In the genomic region with DNA sequence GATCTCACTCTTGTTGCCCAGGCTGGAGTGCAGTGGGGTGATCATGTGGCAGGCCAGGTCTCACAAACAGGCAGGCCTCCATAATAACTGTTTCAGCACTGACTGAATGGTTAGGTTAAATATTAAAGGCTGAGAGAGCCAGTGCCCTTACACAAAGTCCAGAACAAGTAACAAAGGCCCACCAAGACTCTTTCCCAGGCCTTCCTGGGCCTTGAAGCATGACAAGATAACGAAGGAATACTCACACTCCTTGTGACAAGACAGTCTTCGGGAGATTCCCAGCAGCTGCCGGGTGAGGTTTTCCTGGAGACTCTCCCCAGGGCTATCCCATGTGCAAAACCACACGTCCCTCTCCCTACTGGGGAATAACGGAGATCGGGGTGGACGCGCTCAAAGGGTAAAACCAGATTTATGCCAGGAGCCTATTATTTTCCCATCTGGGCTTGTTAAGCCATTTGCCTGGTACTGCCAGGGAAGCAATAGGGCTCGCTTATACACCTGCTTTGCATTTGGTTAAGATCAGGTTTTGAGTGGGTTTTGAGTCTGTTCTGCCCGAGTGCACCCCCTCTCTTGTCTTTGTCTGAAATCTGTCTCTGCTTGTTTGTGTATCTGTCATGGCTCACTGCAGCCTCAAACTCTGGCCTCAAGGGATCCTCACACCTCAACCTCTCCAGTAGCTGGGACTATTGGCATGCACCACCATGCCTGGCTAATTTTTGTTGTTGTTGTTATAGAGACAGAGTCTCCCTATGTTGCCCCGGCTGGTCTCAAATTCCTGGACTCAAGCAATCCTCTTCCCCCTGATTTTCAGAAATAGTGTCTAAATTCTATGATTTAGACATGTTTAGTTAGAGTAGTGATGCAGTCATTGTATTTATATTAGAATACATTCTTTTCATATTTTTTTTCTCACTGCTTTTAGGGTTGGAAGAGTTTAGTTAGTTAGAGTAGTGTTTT, we compare ENCODE assay signal across 1 cellular context.
TF ChIP-seq lines count a peak whose summit lies in the region.

No MANE protein-coding gene starts in this region.

TF ChIP-seq in HepG2, 621 proteins besides CTCF, POLR2A, EP300 and RAD21 (continued from another document and continues in another):
- TF ChIP-seq, protein P1, sequence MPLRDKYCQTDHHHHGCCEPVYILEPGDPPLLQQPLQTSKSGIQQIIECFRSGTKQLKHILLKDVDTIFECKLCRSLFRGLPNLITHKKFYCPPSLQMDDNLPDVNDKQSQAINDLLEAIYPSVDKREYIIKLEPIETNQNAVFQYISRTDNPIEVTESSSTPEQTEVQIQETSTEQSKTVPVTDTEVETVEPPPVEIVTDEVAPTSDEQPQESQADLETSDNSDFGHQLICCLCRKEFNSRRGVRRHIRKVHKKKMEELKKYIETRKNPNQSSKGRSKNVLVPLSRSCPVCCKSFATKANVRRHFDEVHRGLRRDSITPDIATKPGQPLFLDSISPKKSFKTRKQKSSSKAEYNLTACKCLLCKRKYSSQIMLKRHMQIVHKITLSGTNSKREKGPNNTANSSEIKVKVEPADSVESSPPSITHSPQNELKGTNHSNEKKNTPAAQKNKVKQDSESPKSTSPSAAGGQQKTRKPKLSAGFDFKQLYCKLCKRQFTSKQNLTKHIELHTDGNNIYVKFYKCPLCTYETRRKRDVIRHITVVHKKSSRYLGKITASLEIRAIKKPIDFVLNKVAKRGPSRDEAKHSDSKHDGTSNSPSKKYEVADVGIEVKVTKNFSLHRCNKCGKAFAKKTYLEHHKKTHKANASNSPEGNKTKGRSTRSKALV (CRISPR knock-in tag; IDR thresholded peaks at IDR 0.05), result peak; percentile 90; the same call in 1 of the 2 replicates
- TF ChIP-seq ZMAT3 (CRISPR knock-in tag; conservative IDR thresholded peaks at IDR 0.05) (peak; percentile 87), MATR3 (CRISPR knock-in tag; IDR thresholded peaks at IDR 0.05) (no peak), ZSCAN20 (CRISPR knock-in tag; IDR thresholded peaks at IDR 0.05; ENCODE audit: borderline replicate concordance) (0 out of 2 replicates have a peak, but pooled peaks have one; percentile 70), RFXAP (CRISPR knock-in tag; IDR thresholded peaks at IDR 0.05; ENCODE audit: borderline replicate concordance) (peak; percentile 81; the same call in 1 of the 2 replicates), SRY (CRISPR knock-in tag; IDR thresholded peaks at IDR 0.05) (peak; percentile 67; the same call in 1 of the 2 replicates), ZNF598 (CRISPR knock-in tag; IDR thresholded peaks at IDR 0.05; ENCODE audit: borderline replicate concordance) (peak; percentile 58; the same call in 1 of the 2 replicates), ZNF12 (CRISPR knock-in tag; IDR thresholded peaks at IDR 0.05) (peak; percentile 76), ZIK1 (CRISPR knock-in tag; IDR thresholded peaks at IDR 0.05; ENCODE audit: borderline replicate concordance, low read depth) (peak; percentile 65; the same call in 1 of the 2 replicates), REL (CRISPR knock-in tag; conservative IDR thresholded peaks at IDR 0.05) (no peak), ZNF232 (CRISPR knock-in tag; IDR thresholded peaks at IDR 0.05; ENCODE audit: borderline replicate concordance) (peak; percentile 79), THAP11 (CRISPR knock-in tag; IDR thresholded peaks at IDR 0.05) (peak; percentile 50), NR2C2 (CRISPR knock-in tag; IDR thresholded peaks at IDR 0.05; ENCODE audit: borderline replicate concordance) (no peak), GABPA (IDR thresholded peaks at IDR 0.05; ENCODE audit: low read depth, low read length) (no peak), GABPA (CRISPR knock-in tag; IDR thresholded peaks at IDR 0.05; ENCODE audit: low read depth) (0 out of 2 replicates have a peak, but pooled peaks have one; percentile 44), NONO (IDR thresholded peaks at IDR 0.05) (no peak), NONO (CRISPR knock-in tag; conservative IDR thresholded peaks at IDR 0.05) (peak; percentile 61), ZNF879 (CRISPR knock-in tag; IDR thresholded peaks at IDR 0.05) (peak; percentile 55; the same call in 1 of the 2 replicates), SPEN (CRISPR knock-in tag; IDR thresholded peaks at IDR 0.05; ENCODE audit: low read depth) (peak; percentile 82), POLR2AphosphoS5 (IDR thresholded peaks at IDR 0.05; ENCODE audit: low read depth, low read length) (peak; percentile 87), SNAPC2 (CRISPR knock-in tag; IDR thresholded peaks at IDR 0.05) (peak; percentile 79; the same call in 1 of the 2 replicates), ZNF788 (CRISPR knock-in tag; IDR thresholded peaks at IDR 0.05; ENCODE audit: borderline replicate concordance) (peak; percentile 86; the same call in 1 of the 2 replicates)
- TF ChIP-seq, protein P2, sequence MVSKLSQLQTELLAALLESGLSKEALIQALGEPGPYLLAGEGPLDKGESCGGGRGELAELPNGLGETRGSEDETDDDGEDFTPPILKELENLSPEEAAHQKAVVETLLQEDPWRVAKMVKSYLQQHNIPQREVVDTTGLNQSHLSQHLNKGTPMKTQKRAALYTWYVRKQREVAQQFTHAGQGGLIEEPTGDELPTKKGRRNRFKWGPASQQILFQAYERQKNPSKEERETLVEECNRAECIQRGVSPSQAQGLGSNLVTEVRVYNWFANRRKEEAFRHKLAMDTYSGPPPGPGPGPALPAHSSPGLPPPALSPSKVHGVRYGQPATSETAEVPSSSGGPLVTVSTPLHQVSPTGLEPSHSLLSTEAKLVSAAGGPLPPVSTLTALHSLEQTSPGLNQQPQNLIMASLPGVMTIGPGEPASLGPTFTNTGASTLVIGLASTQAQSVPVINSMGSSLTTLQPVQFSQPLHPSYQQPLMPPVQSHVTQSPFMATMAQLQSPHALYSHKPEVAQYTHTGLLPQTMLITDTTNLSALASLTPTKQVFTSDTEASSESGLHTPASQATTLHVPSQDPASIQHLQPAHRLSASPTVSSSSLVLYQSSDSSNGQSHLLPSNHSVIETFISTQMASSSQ (IDR thresholded peaks at IDR 0.05; ENCODE audit: low read depth), result peak; percentile 65
- TF ChIP-seq, protein P2 (CRISPR knock-in tag; IDR thresholded peaks at IDR 0.05; ENCODE audit: borderline replicate concordance), result peak; percentile 27; the same call in 1 of the 2 replicates
- TF ChIP-seq, protein P3, sequence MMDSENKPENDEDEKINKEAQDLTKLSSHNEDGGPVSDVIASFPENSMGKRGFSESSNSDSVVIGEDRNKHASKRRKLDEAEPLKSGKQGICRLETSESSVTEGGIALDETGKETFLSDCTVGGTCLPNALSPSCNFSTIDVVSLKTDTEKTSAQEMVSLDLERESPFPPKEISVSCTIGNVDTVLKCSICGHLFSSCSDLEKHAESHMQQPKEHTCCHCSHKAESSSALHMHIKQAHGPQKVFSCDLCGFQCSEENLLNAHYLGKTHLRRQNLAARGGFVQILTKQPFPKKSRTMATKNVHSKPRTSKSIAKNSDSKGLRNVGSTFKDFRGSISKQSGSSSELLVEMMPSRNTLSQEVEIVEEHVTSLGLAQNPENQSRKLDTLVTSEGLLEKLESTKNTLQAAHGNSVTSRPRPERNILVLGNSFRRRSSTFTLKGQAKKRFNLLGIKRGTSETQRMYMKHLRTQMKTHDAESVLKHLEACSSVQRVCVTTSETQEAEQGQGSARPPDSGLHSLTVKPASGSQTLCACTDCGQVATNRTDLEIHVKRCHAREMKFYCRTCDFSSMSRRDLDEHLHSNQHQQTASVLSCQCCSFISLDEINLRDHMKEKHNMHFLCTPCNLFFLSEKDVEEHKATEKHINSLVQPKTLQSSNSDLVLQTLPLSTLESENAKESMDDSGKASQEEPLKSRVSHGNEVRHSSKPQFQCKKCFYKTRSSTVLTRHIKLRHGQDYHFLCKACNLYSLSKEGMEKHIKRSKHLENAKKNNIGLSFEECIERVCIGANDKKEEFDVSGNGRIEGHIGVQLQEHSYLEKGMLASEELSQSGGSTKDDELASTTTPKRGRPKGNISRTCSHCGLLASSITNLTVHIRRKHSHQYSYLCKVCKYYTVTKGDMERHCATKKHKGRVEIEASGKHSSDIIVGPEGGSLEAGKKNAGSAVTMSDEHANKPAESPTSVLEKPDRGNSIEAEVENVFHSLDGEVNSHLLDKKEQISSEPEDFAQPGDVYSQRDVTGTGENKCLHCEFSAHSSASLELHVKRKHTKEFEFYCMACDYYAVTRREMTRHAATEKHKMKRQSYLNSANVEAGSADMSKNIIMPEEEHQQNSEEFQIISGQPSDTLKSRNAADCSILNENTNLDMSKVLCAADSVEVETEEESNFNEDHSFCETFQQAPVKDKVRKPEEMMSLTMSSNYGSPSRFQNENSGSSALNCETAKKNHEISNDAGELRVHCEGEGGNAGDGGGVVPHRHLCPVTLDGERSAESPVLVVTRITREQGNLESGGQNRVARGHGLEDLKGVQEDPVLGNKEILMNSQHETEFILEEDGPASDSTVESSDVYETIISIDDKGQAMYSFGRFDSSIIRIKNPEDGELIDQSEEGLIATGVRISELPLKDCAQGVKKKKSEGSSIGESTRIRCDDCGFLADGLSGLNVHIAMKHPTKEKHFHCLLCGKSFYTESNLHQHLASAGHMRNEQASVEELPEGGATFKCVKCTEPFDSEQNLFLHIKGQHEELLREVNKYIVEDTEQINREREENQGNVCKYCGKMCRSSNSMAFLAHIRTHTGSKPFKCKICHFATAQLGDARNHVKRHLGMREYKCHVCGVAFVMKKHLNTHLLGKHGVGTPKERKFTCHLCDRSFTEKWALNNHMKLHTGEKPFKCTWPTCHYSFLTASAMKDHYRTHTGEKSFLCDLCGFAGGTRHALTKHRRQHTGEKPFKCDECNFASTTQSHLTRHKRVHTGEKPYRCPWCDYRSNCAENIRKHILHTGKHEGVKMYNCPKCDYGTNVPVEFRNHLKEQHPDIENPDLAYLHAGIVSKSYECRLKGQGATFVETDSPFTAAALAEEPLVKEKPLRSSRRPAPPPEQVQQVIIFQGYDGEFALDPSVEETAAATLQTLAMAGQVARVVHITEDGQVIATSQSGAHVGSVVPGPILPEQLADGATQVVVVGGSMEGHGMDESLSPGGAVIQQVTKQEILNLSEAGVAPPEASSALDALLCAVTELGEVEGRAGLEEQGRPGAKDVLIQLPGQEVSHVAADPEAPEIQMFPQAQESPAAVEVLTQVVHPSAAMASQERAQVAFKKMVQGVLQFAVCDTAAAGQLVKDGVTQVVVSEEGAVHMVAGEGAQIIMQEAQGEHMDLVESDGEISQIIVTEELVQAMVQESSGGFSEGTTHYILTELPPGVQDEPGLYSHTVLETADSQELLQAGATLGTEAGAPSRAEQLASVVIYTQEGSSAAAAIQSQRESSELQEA (CRISPR knock-in tag; IDR thresholded peaks at IDR 0.05; ENCODE audit: not compliant biosample characterization), result peak; percentile 57
- TF ChIP-seq, protein P4, sequence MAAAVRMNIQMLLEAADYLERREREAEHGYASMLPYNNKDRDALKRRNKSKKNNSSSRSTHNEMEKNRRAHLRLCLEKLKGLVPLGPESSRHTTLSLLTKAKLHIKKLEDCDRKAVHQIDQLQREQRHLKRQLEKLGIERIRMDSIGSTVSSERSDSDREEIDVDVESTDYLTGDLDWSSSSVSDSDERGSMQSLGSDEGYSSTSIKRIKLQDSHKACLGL (CRISPR knock-in tag; IDR thresholded peaks at IDR 0.05), result no peak
- TF ChIP-seq, protein P5, sequence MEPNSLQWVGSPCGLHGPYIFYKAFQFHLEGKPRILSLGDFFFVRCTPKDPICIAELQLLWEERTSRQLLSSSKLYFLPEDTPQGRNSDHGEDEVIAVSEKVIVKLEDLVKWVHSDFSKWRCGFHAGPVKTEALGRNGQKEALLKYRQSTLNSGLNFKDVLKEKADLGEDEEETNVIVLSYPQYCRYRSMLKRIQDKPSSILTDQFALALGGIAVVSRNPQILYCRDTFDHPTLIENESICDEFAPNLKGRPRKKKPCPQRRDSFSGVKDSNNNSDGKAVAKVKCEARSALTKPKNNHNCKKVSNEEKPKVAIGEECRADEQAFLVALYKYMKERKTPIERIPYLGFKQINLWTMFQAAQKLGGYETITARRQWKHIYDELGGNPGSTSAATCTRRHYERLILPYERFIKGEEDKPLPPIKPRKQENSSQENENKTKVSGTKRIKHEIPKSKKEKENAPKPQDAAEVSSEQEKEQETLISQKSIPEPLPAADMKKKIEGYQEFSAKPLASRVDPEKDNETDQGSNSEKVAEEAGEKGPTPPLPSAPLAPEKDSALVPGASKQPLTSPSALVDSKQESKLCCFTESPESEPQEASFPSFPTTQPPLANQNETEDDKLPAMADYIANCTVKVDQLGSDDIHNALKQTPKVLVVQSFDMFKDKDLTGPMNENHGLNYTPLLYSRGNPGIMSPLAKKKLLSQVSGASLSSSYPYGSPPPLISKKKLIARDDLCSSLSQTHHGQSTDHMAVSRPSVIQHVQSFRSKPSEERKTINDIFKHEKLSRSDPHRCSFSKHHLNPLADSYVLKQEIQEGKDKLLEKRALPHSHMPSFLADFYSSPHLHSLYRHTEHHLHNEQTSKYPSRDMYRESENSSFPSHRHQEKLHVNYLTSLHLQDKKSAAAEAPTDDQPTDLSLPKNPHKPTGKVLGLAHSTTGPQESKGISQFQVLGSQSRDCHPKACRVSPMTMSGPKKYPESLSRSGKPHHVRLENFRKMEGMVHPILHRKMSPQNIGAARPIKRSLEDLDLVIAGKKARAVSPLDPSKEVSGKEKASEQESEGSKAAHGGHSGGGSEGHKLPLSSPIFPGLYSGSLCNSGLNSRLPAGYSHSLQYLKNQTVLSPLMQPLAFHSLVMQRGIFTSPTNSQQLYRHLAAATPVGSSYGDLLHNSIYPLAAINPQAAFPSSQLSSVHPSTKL (CRISPR knock-in tag; IDR thresholded peaks at IDR 0.05), result peak; percentile 52; the same call in 1 of the 2 replicates
- TF ChIP-seq, protein P6, sequence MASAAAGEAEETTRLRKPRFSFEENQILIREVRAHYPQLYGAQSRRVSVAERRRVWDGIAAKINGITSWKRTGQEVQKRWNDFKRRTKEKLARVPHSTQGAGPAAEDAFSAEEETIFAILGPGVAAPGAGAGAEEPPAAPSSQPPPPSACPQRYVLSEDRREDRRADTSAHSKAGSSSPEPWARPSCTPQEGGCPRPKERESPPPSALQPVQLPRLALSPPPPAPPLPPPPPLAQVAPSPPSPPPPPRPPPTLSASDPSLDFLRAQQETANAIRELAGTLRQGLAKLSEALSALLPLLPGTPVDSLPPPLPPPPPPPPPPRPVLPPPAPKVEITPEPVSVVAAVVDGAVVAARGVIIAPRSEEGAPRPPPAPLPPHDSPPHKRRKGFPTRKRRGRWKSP (CRISPR knock-in tag; IDR thresholded peaks at IDR 0.05), result 0 out of 2 replicates have a peak, but pooled peaks have one; percentile 59
